Comparison of ENCODE assay signal across 11 cellular contexts in the genomic region with DNA sequence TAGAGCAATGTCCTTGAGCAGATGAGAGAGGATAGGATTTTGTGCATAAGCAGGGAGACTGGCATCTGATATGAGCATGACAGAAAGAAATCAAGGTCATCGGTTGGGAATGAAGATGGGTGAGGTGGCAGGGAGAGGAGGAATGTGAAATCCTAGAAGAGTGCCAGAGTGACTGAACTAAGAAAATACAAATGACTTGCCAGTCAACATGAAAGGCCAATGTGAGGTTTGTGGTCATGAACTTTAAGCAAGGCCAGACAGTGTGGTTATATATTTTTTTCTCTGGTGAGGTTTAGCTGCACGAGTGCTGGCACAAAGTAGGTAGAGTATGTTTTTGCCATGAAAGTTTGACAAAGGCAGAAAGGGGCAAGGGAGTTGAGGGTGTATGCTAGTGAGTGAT. TPM values are rescaled to one million over a fixed set of nuclear protein-coding genes. Genes with fewer than 3 reads are reported as not detected.
DNase-seq lines count a peak whose midpoint lies in the region; ATAC-seq and TF ChIP-seq lines count a peak whose summit lies in the region.
"Had no signal": no experiment of that assay in that cellular context is flagged by ENCODE, and none has a peak within 500 bp of the region (broad histone marks: within the 10 kb centered on the region; RNA-seq: fewer than 3 reads in every experiment).

No MANE protein-coding gene starts in this region.

- no peaks in the 10 kb centered on the region for H3K9me2 ChIP-seq in PC-9 (ENCODE audit: insufficient read depth)

- H3K36me3 Mint-ChIP-seq in activated T-cell treated with anti-CD3 and anti-CD28 coated beads, Interleukin-2, amount 50 U/mL, for 4 hours (ENCODE audit: insufficient read depth): no peaks in the 10 kb centered on the region

- H3K4me3 ChIP-seq in PC-9: no peak overlapping the region
- H3K4me3 ChIP-seq in skeletal muscle tissue (ENCODE audit: low read length in 3 of 3): no peak overlapping the region
- H3K4me3 ChIP-seq: heart left ventricle had no signal

- no peaks in the 10 kb centered on the region for H3F3A ChIP-seq in PC-9 (ENCODE audit: insufficient read depth, low read depth)

- H3K9ac ChIP-seq in skeletal muscle tissue (ENCODE audit: low read depth in 1 of 3, low read length in 3 of 3): peak overlapping the region in 1 of 3 donors; percentile 9

- TF ChIP-seq CTCF in PC-9 (conservative IDR thresholded peaks at IDR 0.05): no peak
- TF ChIP-seq CTCF in omental fat pad (IDR thresholded peaks at IDR 0.05): no peak

- BruUV-seq in PC-9 (replicated peaks; lab: Mats Ljungman, UMichigan): no TSS peak

- H3K4me1 Mint-ChIP-seq in activated T-cell treated with anti-CD3 and anti-CD28 coated beads, Interleukin-2, amount 50 U/mL, for 4 hours (ENCODE audit: low read depth): no peaks in the 10 kb centered on the region

- CTCF ChIA-PET in PC-9 (lab: Charles Lee): no interaction called here

- H3K9me3 ChIP-seq in PC-9 (ENCODE audit: insufficient read depth, low read depth) (no peaks in the 10 kb centered on the region), skeletal muscle tissue (ENCODE audit: control insufficient read depth in 3 of 3, low read length in 3 of 3) (no peaks in the 10 kb centered on the region)
- H3K9me3 ChIP-seq: heart left ventricle had no signal

- H3K4me1 ChIP-seq in PC-9 (replicated peaks; ENCODE audit: insufficient read depth) (peaks cover 17% of the 10 kb centered on the region), skeletal muscle tissue (ENCODE audit: control insufficient read depth in 3 of 3, insufficient read depth in 3 of 3, low read length in 3 of 3) (peaks cover 5 to 35% (median 28%) of the 10 kb centered on the region in 3 donors)

- intact Hi-C loops in PC-9 (cut with micrococcal nuclease; ENCODE audit: unreplicated experiment): no loop called here

- no peak overlapping the region for H2AFZ ChIP-seq in PC-9

- H3K27ac ChIP-seq in PC-9 (no peak overlapping the region), skeletal muscle tissue (ENCODE audit: low read depth, low read length) (peak overlapping the region; percentile 80), caudate nucleus (ENCODE audit: low read depth, low read length) (no peak overlapping the region)
- H3K27ac ChIP-seq: heart left ventricle had no signal

- ATAC-seq in activated T-cell treated with anti-CD3 and anti-CD28 coated beads, Interleukin-2, amount 50 U/mL, for 4 hours: peak; percentile 38 to 72
- peak; percentile 77 for ATAC-seq in HG02763 (IDR thresholded peaks at IDR 0.05; ENCODE audit: unreplicated experiment)
- no peak for ATAC-seq in omental fat pad (ENCODE audit: low FRiP score)
- ATAC-seq: heart left ventricle had no signal

- no peak overlapping the region; the same call in 1 of the 2 replicates for H3K4me2 ChIP-seq in PC-9

- no peaks in the 10 kb centered on the region for H3K27me3 ChIP-seq in PC-9 (ENCODE audit: insufficient read depth, low read depth)
- H3K27me3 ChIP-seq in skeletal muscle tissue (ENCODE audit: control insufficient read depth in 3 of 3, insufficient read depth in 3 of 3, low read length in 3 of 3): no peaks in the 10 kb centered on the region
- H3K27me3 ChIP-seq: heart left ventricle had no signal

- no peaks in the 10 kb centered on the region for H3K36me3 ChIP-seq in PC-9 (ENCODE audit: low read depth)
- H3K36me3 ChIP-seq in skeletal muscle tissue (ENCODE audit: control insufficient read depth in 3 of 3, insufficient read depth in 3 of 3, low read length in 3 of 3): no peaks in the 10 kb centered on the region
- H3K36me3 ChIP-seq: heart left ventricle had no signal

- no peak for DNase-seq in activated T-cell treated with anti-CD3 and anti-CD28 coated beads, Interleukin-2, amount 50 U/mL, for 4 hours
- DNase-seq in activated T-cell treated with anti-CD3 and anti-CD28 coated beads for 4 hours (no peak), PC-9 (peak; percentile 42 to 76), caudate nucleus (lab: John Stamatoyannopoulos, UW) (no peak), NCI-H187 treated with DMSO at 0.1 percent for 48 hours (lab: John Stamatoyannopoulos, UW) (no peak), omental fat pad (ENCODE audit: low spot score) (no peak)
- DNase-seq: central memory CD4-positive, alpha-beta T cell; heart left ventricle; NCI-H2029 treated with DMSO at 0.1 percent for 48 hours had no signal

- H3K9me3 Mint-ChIP-seq in activated T-cell treated with anti-CD3 and anti-CD28 coated beads, Interleukin-2, amount 50 U/mL, for 4 hours: no peaks in the 10 kb centered on the region

- no peak overlapping the region for H3K4me3 Mint-ChIP-seq in activated T-cell treated with anti-CD3 and anti-CD28 coated beads, Interleukin-2, amount 50 U/mL, for 4 hours

- peaks cover 12% of the 10 kb centered on the region for H3K27me3 Mint-ChIP-seq in activated T-cell treated with anti-CD3 and anti-CD28 coated beads, Interleukin-2, amount 50 U/mL, for 4 hours (ENCODE audit: low read depth)

- no peaks in the 10 kb centered on the region for H4K20me1 ChIP-seq in PC-9 (ENCODE audit: insufficient read depth)

- POLR2A ChIA-PET in PC-9 (lab: Charles Lee; ENCODE audit: unreplicated experiment): no interaction called here

- H3K79me2 ChIP-seq in PC-9 (ENCODE audit: low read depth): no peaks in the 10 kb centered on the region

RNA-seq across cellular contexts. Expression of gene QPCT, which starts 21.2 kb away (rescaled TPM):
- total RNA-seq in activated T-cell treated with anti-CD3 and anti-CD28 coated beads, Interleukin-2, amount 50 U/mL, for 4 hours: 1 to 10 TPM; 5.5 to 7.0 (median 6.9) TPM
- 2.6 and 3.0 TPM in 2 replicates for total RNA-seq in PC-9 (2021)
- 5.2 TPM for total RNA-seq in skeletal muscle tissue
- total RNA-seq in omental fat pad: 10 to 100 TPM in 1 of 4 donors, 1 to 10 TPM in 3; 1.9 to 10.9 (median 5.3) TPM

RNA-seq across cellular contexts. Expression of gene PRKD3, which starts 41.0 kb away (rescaled TPM):
- total RNA-seq in activated T-cell treated with anti-CD3 and anti-CD28 coated beads, Interleukin-2, amount 50 U/mL, for 4 hours: 10 to 100 TPM; 39.8 to 66.9 (median 48.4) TPM
- total RNA-seq in PC-9 (2021): 27.1 and 27.5 TPM in 2 replicates
- total RNA-seq in skeletal muscle tissue: 48.5 TPM
- 10 to 100 TPM; 26.4 to 68.3 (median 42.3) TPM for total RNA-seq in omental fat pad

Comparison
In these comparisons a context has a peak if more than half of its experiments do, and no peak if none do; other contexts are left out.
1. DNase-seq: peak in PC-9 (2 of 2); none in activated T-cell treated with anti-CD3 and anti-CD28 coated beads, Interleukin-2, amount 50 U/mL, for 4 hours (single experiment), activated T-cell treated with anti-CD3 and anti-CD28 coated beads for 4 hours (single experiment), caudate nucleus (0 of 61), NCI-H187 treated with DMSO at 0.1 percent for 48 hours (single experiment) and omental fat pad (single experiment).